Comparison of ENCODE assay signal across 15 cellular contexts in genomic region chr22:20634560-20635226, GRCh38.
A peak's percentile ranks its signal among the peaks of the same experiment; 100 is the strongest.
DNase-seq lines count a peak whose midpoint lies in the region; TF ChIP-seq lines count a peak whose summit lies in the region.
"Had no signal": no experiment of that assay in that cellular context is flagged by ENCODE, and none has a peak within 500 bp of the region (broad histone marks: within the 10 kb centered on the region; RNA-seq: fewer than 3 reads in every experiment).

No MANE protein-coding gene starts in this region.

- no peak overlapping the region for H2BK5ac ChIP-seq in mesenchymal stem cell (ENCODE audit: low read depth, low read length, poor library complexity, severe bottlenecking)

- peaks cover 12 to 32% (median 28%) of the 10 kb centered on the region in 10 experiments for H3K4me1 ChIP-seq in BLaER1 treated with 17β-estradiol and CSF1 and Interleukin-3, amounts not matched to agents 10 nM and 100 nM
- H3K4me1 ChIP-seq in mesenchymal stem cell (ENCODE audit: control insufficient read depth, insufficient read depth, low read depth, low read length) (no peaks in the 10 kb centered on the region), osteoblast (ENCODE audit: insufficient read depth, low read length) (no peaks in the 10 kb centered on the region)

- H3K9me3 ChIP-seq in BLaER1 treated with 17β-estradiol and CSF1 and Interleukin-3, amounts not matched to agents 10 nM and 100 nM (replicated peaks in 1 of 11): peaks cover 0 to 3% (median 0%) of the 10 kb centered on the region in 11 experiments; a peak in 4 of 22 replicates
- H3K9me3 ChIP-seq in mesenchymal stem cell (ENCODE audit: control insufficient read depth, low read length) (peaks cover 1% of the 10 kb centered on the region), osteoblast (ENCODE audit: low read depth, low read length) (peaks cover under 1% of the 10 kb centered on the region)

- no peak overlapping the region for H2BK120ac ChIP-seq in mesenchymal stem cell (ENCODE audit: low read depth, low read length)

- no peaks in the 10 kb centered on the region for H4K20me1 ChIP-seq in BLaER1 treated with 17β-estradiol and CSF1 and Interleukin-3, amounts not matched to agents 10 nM and 100 nM
- H4K20me1 ChIP-seq in osteoblast (ENCODE audit: insufficient read depth, low read length): no peaks in the 10 kb centered on the region

- no peak overlapping the region for H3K18ac ChIP-seq in mesenchymal stem cell (ENCODE audit: low read depth in 1 of 2, low read length in 2 of 2)

- peak overlapping the region in 1 of 10 experiments; percentile 26; a peak in 1 of 20 replicates for H3K4me3 ChIP-seq in BLaER1 treated with 17β-estradiol and CSF1 and Interleukin-3, amounts not matched to agents 10 nM and 100 nM
- no peak overlapping the region for H3K4me3 ChIP-seq in mesenchymal stem cell (ENCODE audit: insufficient read depth in 1 of 2, low read depth in 1 of 2, low read length in 2 of 2)
- H3K4me3 ChIP-seq in osteoblast (ENCODE audit: insufficient read depth, low read length): no peak overlapping the region
- H3K4me3 ChIP-seq: GM23248 had no signal

- H3K14ac ChIP-seq in mesenchymal stem cell (ENCODE audit: low read length in 2 of 2): peak overlapping the region in 1 of 2 experiments; percentile 31

- H3K4ac ChIP-seq in mesenchymal stem cell (ENCODE audit: low read depth in 1 of 2, low read length in 2 of 2): no peak overlapping the region

- peak overlapping the region; percentile 18 for H4K91ac ChIP-seq in mesenchymal stem cell (ENCODE audit: low read length)

- in situ Hi-C loops in GM13977 (cut with MboI; ENCODE audit: low pct_unique_long_range_greater_than_20kb, low sequenced_read_pairs, unreplicated experiment): no loop called here

- H3K23ac ChIP-seq in mesenchymal stem cell (ENCODE audit: low read length in 2 of 2): no peak overlapping the region

- H2BK15ac ChIP-seq in mesenchymal stem cell (ENCODE audit: low read depth, poor library complexity, severe bottlenecking): no peak overlapping the region

- H3K36me3 ChIP-seq in BLaER1 treated with 17β-estradiol and CSF1 and Interleukin-3, amounts not matched to agents 10 nM and 100 nM: no peaks in the 10 kb centered on the region
- H3K36me3 ChIP-seq in mesenchymal stem cell (ENCODE audit: control insufficient read depth in 1 of 2, insufficient read depth in 2 of 2, low read depth in 1 of 2, low read length in 2 of 2) (no peaks in the 10 kb centered on the region), osteoblast (ENCODE audit: insufficient read depth, low read length) (no peaks in the 10 kb centered on the region)

- no peak overlapping the region for H4K8ac ChIP-seq in mesenchymal stem cell (ENCODE audit: low read length)

- peak overlapping the region; percentile 25 to 99 (median 86); a peak in 21 of 22 replicates for H3K4me2 ChIP-seq in BLaER1 treated with 17β-estradiol and CSF1 and Interleukin-3, amounts not matched to agents 10 nM and 100 nM
- H3K4me2 ChIP-seq in mesenchymal stem cell (ENCODE audit: low read length, poor library complexity, severe bottlenecking) (no peak overlapping the region), osteoblast (ENCODE audit: insufficient read depth, low read length) (no peak overlapping the region)

- peak overlapping the region in 6 of 11 experiments; percentile 27 to 58 (median 47); a peak in 2 of 22 replicates for H3K9ac ChIP-seq in BLaER1 treated with 17β-estradiol and CSF1 and Interleukin-3, amounts not matched to agents 10 nM and 100 nM
- no peak overlapping the region for H3K9ac ChIP-seq in mesenchymal stem cell (ENCODE audit: low read length)
- H3K9ac ChIP-seq: GM23248 had no signal

- no peak overlapping the region for H2AFZ ChIP-seq in mesenchymal stem cell (ENCODE audit: low read depth, low read length)
- H2AFZ ChIP-seq in osteoblast (ENCODE audit: low read length): no peak overlapping the region
- H2AFZ ChIP-seq: GM23248 had no signal

- no peaks in the 10 kb centered on the region for H3K27me3 ChIP-seq in BLaER1 treated with 17β-estradiol and CSF1 and Interleukin-3, amounts not matched to agents 10 nM and 100 nM
- peaks cover 57 to 76% of the 10 kb centered on the region in 2 experiments for H3K27me3 ChIP-seq in mesenchymal stem cell (ENCODE audit: control insufficient read depth in 1 of 2, insufficient read depth in 1 of 2, low read length in 2 of 2)
- peaks cover 21% of the 10 kb centered on the region for H3K27me3 ChIP-seq in osteoblast (ENCODE audit: insufficient read depth, low read length)

- no peak overlapping the region for H2BK12ac ChIP-seq in mesenchymal stem cell (ENCODE audit: low read length in 2 of 2)

- no peaks in the 10 kb centered on the region for H3K79me1 ChIP-seq in mesenchymal stem cell (replicated peaks; ENCODE audit: low read length, poor library complexity, severe bottlenecking)

- no peak overlapping the region for H2AK5ac ChIP-seq in mesenchymal stem cell (ENCODE audit: low read length, severe bottlenecking)

- TF ChIP-seq CTCF in osteoblast (IDR thresholded peaks at IDR 0.05; ENCODE audit: extremely low read depth, low read depth, low read length) (no peak), GM13977 (IDR thresholded peaks at IDR 0.05; ENCODE audit: extremely low read depth, insufficient read depth, missing control alignments) (no peak)

- H3K79me2 ChIP-seq in osteoblast (ENCODE audit: insufficient read depth, low read length): no peaks in the 10 kb centered on the region

- 79% methylated on average over 9 of the region's 9 CpGs for WGBS in mesenchymal stem cell

- no peak for DNase-seq in mesenchymal stem cell
- peak; percentile 41 for DNase-seq in osteoblast (ENCODE audit: insufficient read length, low spot score, missing footprints)
- no peak for DNase-seq in GM13977 (ENCODE audit: low spot score)
- no peak for DNase-seq in T1000 (lab: John Stamatoyannopoulos, UW)
- no peak for DNase-seq in T-helper 2 cell
- DNase-seq: Calu3; CD4-positive, alpha-beta T cell; CD8-positive, alpha-beta memory T cell; DMS53; DMS79 treated with DMSO at 0.1 percent for 48 hours; GF-D8; GM23248; H7; HCEC 1CT had no signal

- peak overlapping the region in 5 of 11 experiments; percentile 9 to 55 (median 43); a peak in 5 of 22 replicates for H3K27ac ChIP-seq in BLaER1 treated with 17β-estradiol and CSF1 and Interleukin-3, amounts not matched to agents 10 nM and 100 nM
- H3K27ac ChIP-seq in mesenchymal stem cell (ENCODE audit: low read length, poor library complexity, severe bottlenecking) (no peak overlapping the region), osteoblast (ENCODE audit: low read depth, low read length) (no peak overlapping the region)
- H3K27ac ChIP-seq: GM23248 had no signal

Comparison
In these comparisons a context has a peak if more than half of its experiments do, and no peak if none do; other contexts are left out.
1. H3K4me2 ChIP-seq: peak in BLaER1 treated with 17β-estradiol and CSF1 and Interleukin-3, amounts not matched to agents 10 nM and 100 nM (11 of 11); none in mesenchymal stem cell (single experiment) and osteoblast (single experiment).